ENCODE assay signal across 23 cellular contexts in genomic region chr6:167233490-167233889, GRCh38. TPM values are rescaled to one million over a fixed set of nuclear protein-coding genes. Genes with fewer than 3 reads are reported as not detected.
DNase-seq lines count a peak whose midpoint lies in the region; ATAC-seq and TF ChIP-seq lines count a peak whose summit lies in the region.
"Had no signal": no experiment of that assay in that cellular context is flagged by ENCODE, and none has a peak within 500 bp of the region (broad histone marks: within the 10 kb centered on the region; RNA-seq: fewer than 3 reads in every experiment).

No MANE protein-coding gene starts in this region.

- H3K9ac ChIP-seq in trophoblast cell (ENCODE audit: low read length) (no peak overlapping the region), PC-3 (ENCODE audit: low read length) (no peak overlapping the region)

- peak overlapping the region; percentile 33 for H2BK5ac ChIP-seq in trophoblast cell (ENCODE audit: low read depth, low read length, poor library complexity)

- no peak overlapping the region for H3K14ac ChIP-seq in trophoblast cell (ENCODE audit: low read length)

- POLR2A ChIA-PET in PC-3 (lab: Charles Lee; ENCODE audit: unreplicated experiment), result no interaction called here

- no peaks in the 10 kb centered on the region for H3F3A ChIP-seq in PC-3 (ENCODE audit: low read length, unreplicated experiment)

- H2BK12ac ChIP-seq in trophoblast cell (ENCODE audit: low read length), result peak overlapping the region; percentile 95

- H3K4ac ChIP-seq in trophoblast cell (ENCODE audit: low read depth, low read length), result no peak overlapping the region

- H2AK5ac ChIP-seq in trophoblast cell (ENCODE audit: low read length), result no peak overlapping the region

- intact Hi-C loops in PC-3 (cut with micrococcal nuclease), result no loop called here

- H3K27ac Mint-ChIP-seq in endothelial cell (ENCODE audit: unreplicated experiment), result peak overlapping the region; percentile 76
- H3K27ac Mint-ChIP-seq: CD8-positive, alpha-beta memory T cell had no signal

- H4K20me1 ChIP-seq in PC-3 (ENCODE audit: low read length), result no peaks in the 10 kb centered on the region

- peak overlapping the region; percentile 7 for H4K8ac ChIP-seq in trophoblast cell (ENCODE audit: low read depth, low read length)

- WGBS in trophoblast cell (ENCODE audit: extremely low coverage, insufficient coverage, insufficient read length), result no CpG with 5 or more reads among the region's 6 CpGs

- ATAC-seq in PC-3 (no peak), GM21423 (IDR thresholded peaks at IDR 0.05; ENCODE audit: unreplicated experiment) (no peak)

- CTCF ChIA-PET in PC-3 (lab: Charles Lee), result no interaction called here

- no peaks in the 10 kb centered on the region for H3K9me2 ChIP-seq in PC-3 (replicated peaks; ENCODE audit: low read length)

- H4K91ac ChIP-seq in trophoblast cell (ENCODE audit: low read depth, low read length), result peak overlapping the region; percentile 64

- H3K4me1 Mint-ChIP-seq in endothelial cell (ENCODE audit: unreplicated experiment), result peaks cover 73% of the 10 kb centered on the region
- H3K4me1 Mint-ChIP-seq: CD8-positive, alpha-beta memory T cell had no signal

- no peak overlapping the region for H2AFZ ChIP-seq in trophoblast cell (ENCODE audit: insufficient read depth, low read length, poor library complexity)
- H2AFZ ChIP-seq in PC-3 (ENCODE audit: low read length), result no peak overlapping the region

- H3K36me3 ChIP-seq in trophoblast cell (ENCODE audit: control insufficient read depth in 1 of 2, insufficient read depth in 2 of 2, low read length in 2 of 2) (no peaks in the 10 kb centered on the region), PC-3 (ENCODE audit: low read depth, low read length) (no peaks in the 10 kb centered on the region), BE2C (no peaks in the 10 kb centered on the region)
- H3K36me3 ChIP-seq: Peyer's patch had no signal

- no peak overlapping the region for H3K4me3 ChIP-seq in trophoblast cell (ENCODE audit: low read depth, low read length)
- no peak overlapping the region for H3K4me3 ChIP-seq in PC-3 (ENCODE audit: low read length)
- no peak overlapping the region for H3K4me3 ChIP-seq in BE2C (ENCODE audit: low read depth, low read length)
- H3K4me3 ChIP-seq: Peyer's patch had no signal

- H3K4me3 Mint-ChIP-seq in endothelial cell (ENCODE audit: unreplicated experiment), result no peak overlapping the region
- H3K4me3 Mint-ChIP-seq: CD8-positive, alpha-beta memory T cell had no signal

- no peak overlapping the region for H3K23ac ChIP-seq in trophoblast cell (ENCODE audit: low read length)

- H3K27me3 ChIP-seq in trophoblast cell (ENCODE audit: insufficient read depth, low read length), result no peaks in the 10 kb centered on the region
- peaks cover 42% of the 10 kb centered on the region for H3K27me3 ChIP-seq in PC-3 (ENCODE audit: low read length)
- H3K27me3 ChIP-seq in BE2C, result no peaks in the 10 kb centered on the region; the same call in 1 of the 2 replicates
- H3K27me3 ChIP-seq: Peyer's patch had no signal

- H3K4me1 ChIP-seq in trophoblast cell (ENCODE audit: control insufficient read depth in 1 of 2, insufficient read depth in 2 of 2, low read length in 2 of 2) (peaks cover 26 to 36% of the 10 kb centered on the region in 2 experiments), PC-3 (ENCODE audit: insufficient read depth, low read length) (no peaks in the 10 kb centered on the region), BE2C (peaks cover 18% of the 10 kb centered on the region)
- H3K4me1 ChIP-seq: Peyer's patch had no signal

- H3K18ac ChIP-seq in trophoblast cell (ENCODE audit: low read length), result no peak overlapping the region

- no peaks in the 10 kb centered on the region for H3K27me3 Mint-ChIP-seq in endothelial cell (ENCODE audit: unreplicated experiment)

- TF ChIP-seq CTCF in endothelial cell (IDR thresholded peaks at IDR 0.05; ENCODE audit: unreplicated experiment) (no peak), PC-3 (conservative IDR thresholded peaks at IDR 0.05; ENCODE audit: low read depth, low read length) (no peak), BE2C (IDR thresholded peaks at IDR 0.05; ENCODE audit: low read depth, low read length) (no peak)

- H3K79me2 ChIP-seq in trophoblast cell (ENCODE audit: control insufficient read depth, insufficient read depth, low read length, poor library complexity) (peaks cover 5% of the 10 kb centered on the region), PC-3 (ENCODE audit: low read length) (no peaks in the 10 kb centered on the region)

- H3K36me3 Mint-ChIP-seq in endothelial cell (ENCODE audit: low read depth, unreplicated experiment), result no peaks in the 10 kb centered on the region
- H3K36me3 Mint-ChIP-seq: CD8-positive, alpha-beta memory T cell had no signal

- DNase-seq in ELF-1 (ENCODE audit: low read depth, low spot score) (peak; percentile 77), NCI-H524 (lab: John Stamatoyannopoulos, UW) (peak; percentile 51 to 67), endothelial cell (ENCODE audit: low spot score) (no peak), trophoblast cell (no peak), PC-3 (no peak), BE2C (no peak), GM19238 (ENCODE audit: insufficient read length, low spot score) (no peak)
- DNase-seq: 8988T; C1 segment of cervical spinal cord; Calu3; CD8-positive, alpha-beta memory T cell; DMS153; KG1; NCI-H1092; NCI-H1436; NCI-H187 treated with DMSO at 0.1 percent for 48 hours; NCI-H2107; NCI-H774; NK-92 treated with Interleukin-12 subunit alpha and Interleukin-12 subunit beta, amount 100 ng/mL, for 24 hours; Peyer's patch had no signal

- H3K9me3 ChIP-seq in trophoblast cell (ENCODE audit: insufficient read depth, low read depth, low read length) (peaks cover 2% of the 10 kb centered on the region), PC-3 (ENCODE audit: low read length) (no peaks in the 10 kb centered on the region), BE2C (no peaks in the 10 kb centered on the region)
- H3K9me3 ChIP-seq: Peyer's patch had no signal

- H3K4me2 ChIP-seq in trophoblast cell (ENCODE audit: low read length), result no peak overlapping the region
- no peak overlapping the region for H3K4me2 ChIP-seq in PC-3 (ENCODE audit: low read length)

- peaks cover 28% of the 10 kb centered on the region for H3K79me1 ChIP-seq in trophoblast cell (ENCODE audit: low read length)

- BruUV-seq in PC-3 (replicated peaks; lab: Mats Ljungman, UMichigan), result no TSS peak

- H2BK120ac ChIP-seq in trophoblast cell (ENCODE audit: insufficient read depth, low read length, poor library complexity), result peak overlapping the region; percentile 57

- H4K12ac ChIP-seq in trophoblast cell (ENCODE audit: low read depth, low read length), result no peak overlapping the region

- no peaks in the 10 kb centered on the region for H3K9me3 Mint-ChIP-seq in endothelial cell (ENCODE audit: unreplicated experiment)
- H3K9me3 Mint-ChIP-seq: CD8-positive, alpha-beta memory T cell had no signal

- H3K27ac ChIP-seq in trophoblast cell (ENCODE audit: low read depth, low read length) (peak overlapping the region; percentile 76), PC-3 (ENCODE audit: low read length) (no peak overlapping the region)
- H3K27ac ChIP-seq: Peyer's patch had no signal

RNA-seq across cellular contexts. Expression of gene UNC93A, which starts 57.6 kb away (rescaled TPM):
- total RNA-seq in endothelial cell (ENCODE audit: unreplicated experiment) (not detected), PC-3 (2014; rRNA removed) (not detected in 2 replicates)
- polyA plus RNA-seq in trophoblast cell (2013), result 1.6 and 1.8 TPM in 2 replicates
- not detected for polyA plus RNA-seq in BE2C (2012; ENCODE audit: insufficient read depth, insufficient read length, low read depth)
- total RNA-seq: Calu3; CD8-positive, alpha-beta memory T cell; H4; NCI-H460 had no signal
- polyA plus RNA-seq: CD8-positive, alpha-beta memory T cell had no signal

Comparison
In these comparisons a context has a peak if more than half of its experiments do, and no peak if none do; other contexts are left out.
1. DNase-seq: peak in ELF-1 (single experiment) and NCI-H524 (2 of 2); none in endothelial cell (single experiment), trophoblast cell (0 of 2), PC-3 (single experiment), BE2C (single experiment) and GM19238 (single experiment).